ENCODE assay signal across 16 cellular contexts in the genomic region with DNA sequence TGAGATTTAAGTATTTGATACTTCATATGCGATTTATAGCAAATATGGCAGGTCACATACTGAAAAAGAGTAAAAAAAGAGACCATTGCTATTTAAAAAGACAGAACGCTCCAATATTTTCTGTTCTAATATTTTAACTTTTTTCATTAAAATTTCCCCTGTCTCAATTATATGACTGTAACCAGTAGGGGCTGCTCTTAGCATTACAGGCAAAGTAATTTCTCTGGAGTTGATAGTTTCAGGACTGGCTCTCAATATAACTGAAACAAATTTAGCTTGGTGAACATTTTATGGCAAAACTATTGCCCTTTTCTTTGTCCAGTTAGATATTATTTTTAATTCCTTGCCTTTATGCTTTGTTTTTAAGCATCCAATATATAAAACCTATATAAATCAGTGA.
A peak's percentile ranks its signal among the peaks of the same experiment; 100 is the strongest.
DNase-seq lines count a peak whose midpoint lies in the region; ATAC-seq, FAIRE-seq and TF ChIP-seq lines count a peak whose summit lies in the region.
"Had no signal": no experiment of that assay in that cellular context is flagged by ENCODE, and none has a peak within 500 bp of the region (broad histone marks: within the 10 kb centered on the region; RNA-seq: fewer than 3 reads in every experiment).

No MANE protein-coding gene starts in this region.

- H3K4me3 ChIP-seq in GM23338 (no peak overlapping the region), Caco-2 (ENCODE audit: low read depth, low read length) (no peak overlapping the region)
- H3K4me3 ChIP-seq: cardiac muscle cell had no signal

- H3K27me3 ChIP-seq in GM23338 (ENCODE audit: insufficient read depth) (no peaks in the 10 kb centered on the region), Caco-2 (replicated peaks; ENCODE audit: control insufficient read depth, insufficient read depth, low read length) (no peaks in the 10 kb centered on the region)
- H3K27me3 ChIP-seq: cardiac muscle cell had no signal

- CTCF ChIA-PET in Caco-2 (lab: Charles Lee): interaction anchor here (1.3 kb wide), 1 partner anchor 285 kb away, joined by 3 read pairs; no protein-coding TSS in a partner anchor

- H3F3A ChIP-seq in GM23338 (replicated peaks; ENCODE audit: low read depth): no peaks in the 10 kb centered on the region

- TF ChIP-seq CTCF in GM23338 (conservative IDR thresholded peaks at IDR 0.05; ENCODE audit: low read depth in 2 of 2) (peak; percentile 51 to 64), nephron progenitor cell (IDR thresholded peaks at IDR 0.05) (peak; percentile 37), Caco-2 (IDR thresholded peaks at IDR 0.05; ENCODE audit: insufficient read depth in 1 of 2, low read depth in 1 of 2, low read length in 1 of 2, severe bottlenecking in 1 of 2, unreplicated experiment in 1 of 2) (peak in 1 of 2 experiments; percentile 43)

- H3K4me1 Mint-ChIP-seq in GM23338 (no peaks in the 10 kb centered on the region), nephron progenitor cell (no peaks in the 10 kb centered on the region), Caco-2 (ENCODE audit: low read depth, unreplicated experiment) (peaks cover 6% of the 10 kb centered on the region)
- H3K4me1 Mint-ChIP-seq in stimulated activated naive B cell treated with anti-CD40 and anti-IgM and Interleukin-4, amounts not matched to agents 10 μg/mL and 1 μg/mL and 100 μg/mL, for 72 hours: no peaks in the 10 kb centered on the region
- H3K4me1 Mint-ChIP-seq: activated CD4-positive, alpha-beta T cell treated with anti-CD3 and anti-CD28 coated beads, Interleukin-2, amount 10 ng/mL, durations not matched to agents 7 days and 5 days; activated T-helper 17 cell treated with anti-CD3 and anti-CD28 coated beads, Interleukin-2, amount 50 U/mL, for 72 hours; CD8-positive, alpha-beta memory T cell; T-cell had no signal

- DNase-seq in GM23338 (ENCODE audit: low spot score) (peak; percentile 21), NCI-H69 (lab: John Stamatoyannopoulos, UW) (peak; percentile 49), nephron progenitor cell (no peak), Caco-2 (no peak)
- DNase-seq in stimulated activated naive B cell treated with anti-CD40 and anti-IgM and Interleukin-4, amounts not matched to agents 10 μg/mL and 1 μg/mL and 100 μg/mL, for 72 hours: no peak
- DNase-seq in stimulated activated CD4-positive, alpha-beta T cell treated with anti-CD3 and anti-CD28 coated beads, Interleukin-2, amount 100 ng/mL, for 24 hours: no peak
- DNase-seq: activated CD4-positive, alpha-beta T cell treated with anti-CD3 and anti-CD28 coated beads, Interleukin-2, amount 10 ng/mL, durations not matched to agents 7 days and 5 days; CD8-positive, alpha-beta memory T cell; NCI-H1105; NK-92 treated with Interleukin-12 subunit alpha and Interleukin-12 subunit beta, amount 100 ng/mL, for 24 hours; T-cell had no signal

- no TSS peak for BruUV-seq in Caco-2 (replicated peaks; lab: Mats Ljungman, UMichigan)

- no peaks in the 10 kb centered on the region for H3K79me2 ChIP-seq in GM23338 (replicated peaks; ENCODE audit: insufficient read depth)

- H3K27me3 Mint-ChIP-seq in GM23338 (ENCODE audit: insufficient read depth, low read depth, poor library complexity): no peaks in the 10 kb centered on the region
- H3K27me3 Mint-ChIP-seq in nephron progenitor cell (ENCODE audit: low read depth, poor library complexity): no peaks in the 10 kb centered on the region
- H3K27me3 Mint-ChIP-seq in Caco-2 (ENCODE audit: insufficient read depth, unreplicated experiment): no peaks in the 10 kb centered on the region
- H3K27me3 Mint-ChIP-seq in stimulated activated naive B cell treated with anti-CD40 and anti-IgM and Interleukin-4, amounts not matched to agents 10 μg/mL and 1 μg/mL and 100 μg/mL, for 72 hours: no peaks in the 10 kb centered on the region
- H3K27me3 Mint-ChIP-seq: activated CD4-positive, alpha-beta T cell treated with anti-CD3 and anti-CD28 coated beads, Interleukin-2, amount 10 ng/mL, durations not matched to agents 7 days and 5 days; activated T-helper 17 cell treated with anti-CD3 and anti-CD28 coated beads, Interleukin-2, amount 50 U/mL, for 72 hours; CD8-positive, alpha-beta memory T cell; T-cell had no signal

- H3K27ac ChIP-seq in GM23338 (ENCODE audit: low read depth): no peak overlapping the region
- H3K27ac ChIP-seq: cardiac muscle cell, epithelial cell of prostate had no signal

- H3K4me3 Mint-ChIP-seq in GM23338: no peak overlapping the region
- H3K4me3 Mint-ChIP-seq in nephron progenitor cell: no peak overlapping the region
- H3K4me3 Mint-ChIP-seq in Caco-2 (ENCODE audit: unreplicated experiment): no peak overlapping the region
- H3K4me3 Mint-ChIP-seq in stimulated activated naive B cell treated with anti-CD40 and anti-IgM and Interleukin-4, amounts not matched to agents 10 μg/mL and 1 μg/mL and 100 μg/mL, for 72 hours: no peak overlapping the region
- H3K4me3 Mint-ChIP-seq: activated CD4-positive, alpha-beta T cell treated with anti-CD3 and anti-CD28 coated beads, Interleukin-2, amount 10 ng/mL, durations not matched to agents 7 days and 5 days; activated T-helper 17 cell treated with anti-CD3 and anti-CD28 coated beads, Interleukin-2, amount 50 U/mL, for 72 hours; CD8-positive, alpha-beta memory T cell; T-cell had no signal

- no peak overlapping the region for H2AFZ ChIP-seq in GM23338

- H3K36me3 ChIP-seq in GM23338 (ENCODE audit: insufficient read depth) (no peaks in the 10 kb centered on the region), Caco-2 (ENCODE audit: control insufficient read depth, insufficient read depth, low read length) (no peaks in the 10 kb centered on the region)
- H3K36me3 ChIP-seq: cardiac muscle cell had no signal

- intact Hi-C loops in Caco-2 (cut with micrococcal nuclease; ENCODE audit: unreplicated experiment): loop anchor here (1.0 kb wide), 2 partner anchors 285 to 502 kb away; no protein-coding TSS in a partner anchor

- no peak overlapping the region for H3K27ac Mint-ChIP-seq in GM23338
- no peak overlapping the region for H3K27ac Mint-ChIP-seq in nephron progenitor cell
- no peak overlapping the region for H3K27ac Mint-ChIP-seq in Caco-2 (ENCODE audit: unreplicated experiment)
- no peak overlapping the region for H3K27ac Mint-ChIP-seq in stimulated activated naive B cell treated with anti-CD40 and anti-IgM and Interleukin-4, amounts not matched to agents 10 μg/mL and 1 μg/mL and 100 μg/mL, for 72 hours
- H3K27ac Mint-ChIP-seq: activated CD4-positive, alpha-beta T cell treated with anti-CD3 and anti-CD28 coated beads, Interleukin-2, amount 10 ng/mL, durations not matched to agents 7 days and 5 days; activated T-helper 17 cell treated with anti-CD3 and anti-CD28 coated beads, Interleukin-2, amount 50 U/mL, for 72 hours; CD8-positive, alpha-beta memory T cell; T-cell had no signal

- H3K9me2 ChIP-seq in GM23338 (ENCODE audit: insufficient read depth): no peaks in the 10 kb centered on the region

- ATAC-seq in GM23338: no peak
- no peak for ATAC-seq in GM19467 (IDR thresholded peaks at IDR 0.05; ENCODE audit: unreplicated experiment)
- ATAC-seq in stimulated activated naive B cell treated with anti-CD40 and anti-IgM and Interleukin-4, amounts not matched to agents 10 μg/mL and 1 μg/mL and 100 μg/mL, for 72 hours (replicated peaks): no peak
- ATAC-seq: activated T-helper 17 cell treated with anti-CD3 and anti-CD28 coated beads, Interleukin-2, amount 50 U/mL, for 72 hours; T-cell had no signal

- FAIRE-seq in endometrium (lab: Jason Lieb, UNC): peak; percentile 71

- H3K36me3 Mint-ChIP-seq in GM23338 (ENCODE audit: low read depth) (no peaks in the 10 kb centered on the region), nephron progenitor cell (ENCODE audit: low read depth) (no peaks in the 10 kb centered on the region), Caco-2 (ENCODE audit: insufficient read depth, unreplicated experiment) (no peaks in the 10 kb centered on the region)
- H3K36me3 Mint-ChIP-seq in stimulated activated naive B cell treated with anti-CD40 and anti-IgM and Interleukin-4, amounts not matched to agents 10 μg/mL and 1 μg/mL and 100 μg/mL, for 72 hours: no peaks in the 10 kb centered on the region
- H3K36me3 Mint-ChIP-seq: CD8-positive, alpha-beta memory T cell; T-cell had no signal

- H3K4me1 ChIP-seq in GM23338 (ENCODE audit: insufficient read depth): no peaks in the 10 kb centered on the region
- H3K4me1 ChIP-seq in Caco-2: no peaks in the 10 kb centered on the region

- peaks cover 4% of the 10 kb centered on the region; the same call in 1 of the 3 replicates for H3K9me3 Mint-ChIP-seq in GM23338
- peaks cover 8% of the 10 kb centered on the region for H3K9me3 Mint-ChIP-seq in nephron progenitor cell
- H3K9me3 Mint-ChIP-seq in Caco-2 (ENCODE audit: unreplicated experiment): no peaks in the 10 kb centered on the region
- peaks cover 0 to 4% of the 10 kb centered on the region in 2 donors for H3K9me3 Mint-ChIP-seq in stimulated activated naive B cell treated with anti-CD40 and anti-IgM and Interleukin-4, amounts not matched to agents 10 μg/mL and 1 μg/mL and 100 μg/mL, for 72 hours

- no peaks in the 10 kb centered on the region for H3K9me3 ChIP-seq in Caco-2

- POLR2A ChIA-PET in Caco-2 (lab: Charles Lee): no interaction called here

- no peak overlapping the region for H3K4me2 ChIP-seq in GM23338

- H4K20me1 ChIP-seq in GM23338 (replicated peaks; ENCODE audit: insufficient read depth): no peaks in the 10 kb centered on the region

TF ChIP-seq in GM23338, 12 proteins besides CTCF, POLR2A, EP300 and RAD21:
- TF ChIP-seq EZH2phosphoT487 (IDR thresholded peaks at IDR 0.05; ENCODE audit: unreplicated experiment) (no peak), EZH2 (IDR thresholded peaks at IDR 0.05; ENCODE audit: low read depth, unreplicated experiment) (no peak), STAT1 (IDR thresholded peaks at IDR 0.05; ENCODE audit: unreplicated experiment) (no peak), ZNF114 (CRISPR knock-in tag; IDR thresholded peaks at IDR 0.05) (no peak), CREB1 (CRISPR knock-in tag; IDR thresholded peaks at IDR 0.05; ENCODE audit: low read depth) (no peak), POLR2AphosphoS5 (IDR thresholded peaks at IDR 0.05; ENCODE audit: low read depth) (no peak), NANOG (IDR thresholded peaks at IDR 0.05; ENCODE audit: borderline replicate concordance) (no peak)

Comparison
In these comparisons a context has a peak if more than half of its experiments do, and no peak if none do; other contexts are left out.
1. DNase-seq: peak in GM23338 (single experiment) and NCI-H69 (single experiment); none in nephron progenitor cell (single experiment), Caco-2 (0 of 2), stimulated activated naive B cell treated with anti-CD40 and anti-IgM and Interleukin-4, amounts not matched to agents 10 μg/mL and 1 μg/mL and 100 μg/mL, for 72 hours (single experiment) and stimulated activated CD4-positive, alpha-beta T cell treated with anti-CD3 and anti-CD28 coated beads, Interleukin-2, amount 100 ng/mL, for 24 hours (0 of 2).